In genomic region chr2:106863387-106863786, GRCh38 we compare ENCODE assay signal across 2 cellular contexts.
TF ChIP-seq lines count a peak whose summit lies in the region.

No MANE protein-coding gene starts in this region.

TF ChIP-seq in Ishikawa, 13 proteins besides CTCF, POLR2A, EP300 and RAD21 (continued from another document):
- TF ChIP-seq REST (IDR thresholded peaks at IDR 0.05; ENCODE audit: low read depth) (no peak), YY1 (IDR thresholded peaks at IDR 0.05; ENCODE audit: low read depth) (no peak), MAX (IDR thresholded peaks at IDR 0.05) (no peak), TEAD4 (IDR thresholded peaks at IDR 0.05) (no peak), TAF1 (IDR thresholded peaks at IDR 0.05; ENCODE audit: low read depth) (no peak), FOXM1 (IDR thresholded peaks at IDR 0.05; ENCODE audit: borderline replicate concordance, low read depth) (no peak), TCF12 (IDR thresholded peaks at IDR 0.05; ENCODE audit: low read depth) (no peak), USF1 (IDR thresholded peaks at IDR 0.05) (no peak)
TF ChIP-seq in Ishikawa: peak in this region for 0.

TF ChIP-seq in WTC11, 78 proteins besides CTCF, POLR2A, EP300 and RAD21 (continued from another document):
- TF ChIP-seq ARID4B (CRISPR knock-in tag; IDR thresholded peaks at IDR 0.05; ENCODE audit: borderline replicate concordance) (no peak), FOXJ3 (CRISPR knock-in tag; IDR thresholded peaks at IDR 0.05; ENCODE audit: borderline replicate concordance) (no peak), STAT6 (CRISPR knock-in tag; conservative IDR thresholded peaks at IDR 0.05; ENCODE audit: low read depth) (no peak)
